1 cellular context compared by ENCODE assay signal in the genomic region with DNA sequence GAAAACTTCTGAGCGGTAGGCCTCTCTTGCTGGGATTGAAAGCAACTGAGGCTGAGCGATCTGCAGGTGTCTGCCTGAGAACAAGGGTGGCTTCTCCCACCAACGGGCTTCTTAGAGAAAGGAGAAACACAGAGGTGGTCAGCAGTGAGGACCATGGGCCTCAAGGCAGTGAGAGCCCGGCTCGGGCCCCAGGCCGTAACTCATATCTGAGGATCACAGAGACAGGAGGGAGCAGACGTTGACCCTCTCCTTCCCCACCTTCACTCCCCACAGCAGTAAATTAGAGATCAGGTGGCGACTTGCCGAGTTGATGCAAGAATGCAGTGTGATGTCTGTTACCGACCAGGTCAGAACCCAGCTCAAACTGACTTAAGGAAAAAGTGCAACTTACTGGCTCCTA.
TF ChIP-seq lines count a peak whose summit lies in the region.

No MANE protein-coding gene starts in this region.

TF ChIP-seq in H1, 55 proteins besides CTCF, POLR2A, EP300 and RAD21:
- TF ChIP-seq PHF8 (conservative IDR thresholded peaks at IDR 0.05; ENCODE audit: low read depth, low read length): no peak
- no peak for TF ChIP-seq MAFK (IDR thresholded peaks at IDR 0.05; ENCODE audit: low read depth, low read length)
- no peak for TF ChIP-seq RXRA (IDR thresholded peaks at IDR 0.05; ENCODE audit: insufficient read depth, low read depth, low read length)
- TF ChIP-seq YY1 (IDR thresholded peaks at IDR 0.05; ENCODE audit: low read depth, low read length): no peak
